1 cellular context compared by ENCODE assay signal in genomic region chr2:105330681-105331375, GRCh38.
A peak's percentile ranks its signal among the peaks of the same experiment; 100 is the strongest.
TF ChIP-seq lines count a peak whose summit lies in the region.

No MANE protein-coding gene starts in this region.

TF ChIP-seq in K562, 482 proteins besides CTCF, POLR2A, EP300 and RAD21:
- TF ChIP-seq TSHZ1 (CRISPR knock-in tag; IDR thresholded peaks at IDR 0.05) (no peak), FOS (IDR thresholded peaks at IDR 0.05; ENCODE audit: extremely low read depth, insufficient read length) (no peak), ZNF639 (CRISPR knock-in tag; conservative IDR thresholded peaks at IDR 0.05 in 1 of 2, IDR thresholded peaks at IDR 0.05 in 1 of 2) (0 out of 4 replicates have a peak, but pooled peaks of 1 of the 2 experiments have one; percentile 4), BRCA1 (IDR thresholded peaks at IDR 0.05) (no peak), BRCA1 (CRISPR knock-in tag; IDR thresholded peaks at IDR 0.05) (no peak), ZNF274 (IDR thresholded peaks at IDR 0.05; ENCODE audit: borderline replicate concordance, low read depth, low read length) (no peak), DPF2 (IDR thresholded peaks at IDR 0.05) (0 out of 2 replicates have a peak, but pooled peaks have one; percentile 40), HMBOX1 (IDR thresholded peaks at IDR 0.05) (peak; percentile 94), SP1 (CRISPR knock-in tag; IDR thresholded peaks at IDR 0.05) (no peak), ATF3 (IDR thresholded peaks at IDR 0.05) (0 out of 2 replicates have a peak, but pooled peaks have one; percentile 16), ATF3 (CRISPR knock-in tag; conservative IDR thresholded peaks at IDR 0.05) (no peak), ZFPM2 (CRISPR knock-in tag; IDR thresholded peaks at IDR 0.05) (no peak), ZNF395 (CRISPR knock-in tag; IDR thresholded peaks at IDR 0.05) (no peak), BRF1 (IDR thresholded peaks at IDR 0.05; ENCODE audit: borderline replicate concordance, extremely low read depth, insufficient read length) (no peak), TAF1 (IDR thresholded peaks at IDR 0.05; ENCODE audit: control insufficient read depth, extremely low read depth, insufficient read depth, low read length, severe bottlenecking) (peak; percentile 15), BRD9 (IDR thresholded peaks at IDR 0.05; ENCODE audit: low read depth, partially characterized antibody) (peak; percentile 30), ZNF766 (CRISPR knock-in tag; conservative IDR thresholded peaks at IDR 0.05) (no peak), ZBTB5 (IDR thresholded peaks at IDR 0.05) (no peak), MGA (IDR thresholded peaks at IDR 0.05) (no peak), MTA2 (IDR thresholded peaks at IDR 0.05; ENCODE audit: low read depth) (no peak), JUND (IDR thresholded peaks at IDR 0.05; ENCODE audit: borderline replicate concordance, low read depth, low read length) (0 out of 2 replicates have a peak, but pooled peaks have one; percentile 14), JUND (tag; IDR thresholded peaks at IDR 0.05; ENCODE audit: borderline replicate concordance, low read depth, low read length) (peak; percentile 10; the same call in 1 of the 3 replicates), ZSCAN32 (CRISPR knock-in tag; IDR thresholded peaks at IDR 0.05) (no peak), BRF2 (IDR thresholded peaks at IDR 0.05; ENCODE audit: borderline replicate concordance, insufficient read depth, insufficient read length) (no peak), ZNF384 (IDR thresholded peaks at IDR 0.05; ENCODE audit: low read depth, low read length) (peak; percentile 53; the same call in 1 of the 2 replicates), KLF16 (IDR thresholded peaks at IDR 0.05) (no peak), ARID1B (IDR thresholded peaks at IDR 0.05) (0 out of 2 replicates have a peak, but pooled peaks have one; percentile 12), RBM34 (IDR thresholded peaks at IDR 0.05; ENCODE audit: borderline replicate concordance, insufficient read depth, low read length) (no peak)
